ENCODE assay signal across 1 cellular context in the genomic region with DNA sequence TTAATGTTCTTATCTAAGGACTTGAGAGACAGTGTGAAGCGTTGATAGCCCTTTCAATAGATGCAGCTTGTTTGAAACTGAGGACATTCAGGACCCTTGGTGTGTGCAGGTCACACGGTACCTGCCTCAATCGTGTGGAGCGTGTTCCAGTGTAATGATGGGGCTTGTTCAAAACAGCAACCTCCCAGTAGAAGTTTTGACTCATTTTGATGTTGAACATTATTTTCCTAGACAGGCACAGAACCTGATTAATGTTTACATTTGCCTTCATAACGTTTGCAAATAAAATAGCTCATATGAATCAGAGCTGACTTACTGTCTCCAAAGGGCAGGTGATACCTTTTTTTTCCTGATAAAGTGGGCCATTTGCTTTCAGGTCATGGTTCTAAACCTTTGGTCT.
TF ChIP-seq lines count a peak whose summit lies in the region.

No MANE protein-coding gene starts in this region.

TF ChIP-seq in K562, 482 proteins besides CTCF, POLR2A, EP300 and RAD21:
- TF ChIP-seq ARNT (IDR thresholded peaks at IDR 0.05), result no peak
- TF ChIP-seq BCOR (IDR thresholded peaks at IDR 0.05), result no peak
- TF ChIP-seq PHB (CRISPR knock-in tag; IDR thresholded peaks at IDR 0.05), result no peak
- TF ChIP-seq, protein P1, sequence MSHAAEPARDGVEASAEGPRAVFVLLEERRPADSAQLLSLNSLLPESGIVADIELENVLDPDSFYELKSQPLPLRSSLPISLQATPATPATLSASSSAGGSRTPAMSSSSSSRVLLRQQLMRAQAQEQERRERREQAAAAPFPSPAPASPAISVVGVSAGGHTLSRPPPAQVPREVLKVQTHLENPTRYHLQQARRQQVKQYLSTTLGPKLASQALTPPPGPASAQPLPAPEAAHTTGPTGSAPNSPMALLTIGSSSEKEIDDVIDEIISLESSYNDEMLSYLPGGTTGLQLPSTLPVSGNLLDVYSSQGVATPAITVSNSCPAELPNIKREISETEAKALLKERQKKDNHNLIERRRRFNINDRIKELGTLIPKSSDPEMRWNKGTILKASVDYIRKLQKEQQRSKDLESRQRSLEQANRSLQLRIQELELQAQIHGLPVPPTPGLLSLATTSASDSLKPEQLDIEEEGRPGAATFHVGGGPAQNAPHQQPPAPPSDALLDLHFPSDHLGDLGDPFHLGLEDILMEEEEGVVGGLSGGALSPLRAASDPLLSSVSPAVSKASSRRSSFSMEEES (CRISPR knock-in tag; IDR thresholded peaks at IDR 0.05), result no peak
- no peak for TF ChIP-seq POLR2B (IDR thresholded peaks at IDR 0.05; ENCODE audit: low read depth, partially characterized antibody)
- TF ChIP-seq RBM25 (IDR thresholded peaks at IDR 0.05; ENCODE audit: low read depth, low read length, severe bottlenecking), result no peak
- no peak for TF ChIP-seq ZNF347 (CRISPR knock-in tag; IDR thresholded peaks at IDR 0.05; ENCODE audit: low read depth)
- no peak for TF ChIP-seq POLR2H (tag; IDR thresholded peaks at IDR 0.05; ENCODE audit: low read depth)
- TF ChIP-seq THRAP3 (IDR thresholded peaks at IDR 0.05; ENCODE audit: borderline replicate concordance), result no peak
- TF ChIP-seq JUND (IDR thresholded peaks at IDR 0.05; ENCODE audit: borderline replicate concordance, low read depth, low read length), result no peak
- no peak for TF ChIP-seq JUND (tag; IDR thresholded peaks at IDR 0.05; ENCODE audit: borderline replicate concordance, low read depth, low read length)
- TF ChIP-seq, protein P2, sequence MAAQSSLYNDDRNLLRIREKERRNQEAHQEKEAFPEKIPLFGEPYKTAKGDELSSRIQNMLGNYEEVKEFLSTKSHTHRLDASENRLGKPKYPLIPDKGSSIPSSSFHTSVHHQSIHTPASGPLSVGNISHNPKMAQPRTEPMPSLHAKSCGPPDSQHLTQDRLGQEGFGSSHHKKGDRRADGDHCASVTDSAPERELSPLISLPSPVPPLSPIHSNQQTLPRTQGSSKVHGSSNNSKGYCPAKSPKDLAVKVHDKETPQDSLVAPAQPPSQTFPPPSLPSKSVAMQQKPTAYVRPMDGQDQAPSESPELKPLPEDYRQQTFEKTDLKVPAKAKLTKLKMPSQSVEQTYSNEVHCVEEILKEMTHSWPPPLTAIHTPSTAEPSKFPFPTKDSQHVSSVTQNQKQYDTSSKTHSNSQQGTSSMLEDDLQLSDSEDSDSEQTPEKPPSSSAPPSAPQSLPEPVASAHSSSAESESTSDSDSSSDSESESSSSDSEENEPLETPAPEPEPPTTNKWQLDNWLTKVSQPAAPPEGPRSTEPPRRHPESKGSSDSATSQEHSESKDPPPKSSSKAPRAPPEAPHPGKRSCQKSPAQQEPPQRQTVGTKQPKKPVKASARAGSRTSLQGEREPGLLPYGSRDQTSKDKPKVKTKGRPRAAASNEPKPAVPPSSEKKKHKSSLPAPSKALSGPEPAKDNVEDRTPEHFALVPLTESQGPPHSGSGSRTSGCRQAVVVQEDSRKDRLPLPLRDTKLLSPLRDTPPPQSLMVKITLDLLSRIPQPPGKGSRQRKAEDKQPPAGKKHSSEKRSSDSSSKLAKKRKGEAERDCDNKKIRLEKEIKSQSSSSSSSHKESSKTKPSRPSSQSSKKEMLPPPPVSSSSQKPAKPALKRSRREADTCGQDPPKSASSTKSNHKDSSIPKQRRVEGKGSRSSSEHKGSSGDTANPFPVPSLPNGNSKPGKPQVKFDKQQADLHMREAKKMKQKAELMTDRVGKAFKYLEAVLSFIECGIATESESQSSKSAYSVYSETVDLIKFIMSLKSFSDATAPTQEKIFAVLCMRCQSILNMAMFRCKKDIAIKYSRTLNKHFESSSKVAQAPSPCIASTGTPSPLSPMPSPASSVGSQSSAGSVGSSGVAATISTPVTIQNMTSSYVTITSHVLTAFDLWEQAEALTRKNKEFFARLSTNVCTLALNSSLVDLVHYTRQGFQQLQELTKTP (IDR thresholded peaks at IDR 0.05; ENCODE audit: low read depth in 1 of 2, partially characterized antibody in 2 of 2), result no peak
- TF ChIP-seq PHF8 (IDR thresholded peaks at IDR 0.05; ENCODE audit: borderline replicate concordance, low read length), result no peak
- no peak for TF ChIP-seq ZNF217 (CRISPR knock-in tag; IDR thresholded peaks at IDR 0.05)
- TF ChIP-seq SMAD1 (IDR thresholded peaks at IDR 0.05; ENCODE audit: low read depth, low read length, partially characterized antibody), result no peak
- no peak for TF ChIP-seq GABPB1 (CRISPR knock-in tag; IDR thresholded peaks at IDR 0.05)
- no peak for TF ChIP-seq EHMT2 (IDR thresholded peaks at IDR 0.05)
- TF ChIP-seq GATAD2A (IDR thresholded peaks at IDR 0.05), result no peak
- no peak for TF ChIP-seq HIVEP1 (CRISPR knock-in tag; IDR thresholded peaks at IDR 0.05)
- no peak for TF ChIP-seq ZNF24 (IDR thresholded peaks at IDR 0.05)
- TF ChIP-seq ZNF445 (CRISPR knock-in tag; IDR thresholded peaks at IDR 0.05; ENCODE audit: low read depth), result no peak
